1 cellular context compared by ENCODE assay signal in genomic region chr4:3481113-3481531, GRCh38.
TF ChIP-seq lines count a peak whose summit lies in the region.

No MANE protein-coding gene starts in this region.

TF ChIP-seq in H1, 55 proteins besides CTCF, POLR2A, EP300 and RAD21:
- TF ChIP-seq ZNF274 (IDR thresholded peaks at IDR 0.05; ENCODE audit: borderline replicate concordance, extremely low read depth, low read length) (no peak), HDAC2 (IDR thresholded peaks at IDR 0.05; ENCODE audit: borderline replicate concordance in 1 of 2, low read depth in 2 of 2, low read length in 2 of 2) (0 out of 4 replicates have a peak, but pooled peaks of 1 of the 2 experiments have one; percentile 44), JUND (IDR thresholded peaks at IDR 0.05; ENCODE audit: low read length) (no peak), USF2 (IDR thresholded peaks at IDR 0.05; ENCODE audit: low read length) (no peak), BACH1 (IDR thresholded peaks at IDR 0.05; ENCODE audit: low read length) (no peak), JUN (IDR thresholded peaks at IDR 0.05; ENCODE audit: low read depth, low read length) (no peak), POU5F1 (IDR thresholded peaks at IDR 0.05; ENCODE audit: low read depth, low read length) (no peak), CREB1 (IDR thresholded peaks at IDR 0.05) (no peak), CTBP2 (IDR thresholded peaks at IDR 0.05; ENCODE audit: borderline replicate concordance, insufficient read depth, insufficient read length, low read length) (no peak), ASH2L (IDR thresholded peaks at IDR 0.05; ENCODE audit: low read length) (peak; percentile 33), POLR2AphosphoS5 (IDR thresholded peaks at IDR 0.05; ENCODE audit: low read depth, low read length) (no peak), SAP30 (IDR thresholded peaks at IDR 0.05; ENCODE audit: insufficient read depth, insufficient replicate concordance, low read length) (no peak), NANOG (IDR thresholded peaks at IDR 0.05; ENCODE audit: insufficient read depth, low read depth, low read length, poor library complexity, severe bottlenecking) (peak; percentile 74), RXRA (IDR thresholded peaks at IDR 0.05; ENCODE audit: insufficient read depth, low read depth, low read length) (no peak), KDM1A (IDR thresholded peaks at IDR 0.05; ENCODE audit: borderline replicate concordance, low read length) (peak; percentile 78; the same call in 1 of the 2 replicates), CHD2 (IDR thresholded peaks at IDR 0.05; ENCODE audit: low read length) (no peak), SIN3A (conservative IDR thresholded peaks at IDR 0.05 in 1 of 2, IDR thresholded peaks at IDR 0.05 in 1 of 2; ENCODE audit: low read depth in 1 of 2, low read length in 2 of 2) (no peak), BCL11A (IDR thresholded peaks at IDR 0.05; ENCODE audit: low read depth in 2 of 2, low read length in 2 of 2) (no peak), TEAD4 (IDR thresholded peaks at IDR 0.05; ENCODE audit: low read depth, low read length) (peak; percentile 70), EZH2 (IDR thresholded peaks at IDR 0.05; ENCODE audit: low read depth, low read length, severe bottlenecking) (no peak), ATF2 (IDR thresholded peaks at IDR 0.05; ENCODE audit: low read length) (no peak), YY1 (IDR thresholded peaks at IDR 0.05; ENCODE audit: low read depth, low read length) (no peak; the same call in 1 of the 2 replicates)
TF ChIP-seq in H1: peak in this region for 5.
